In genomic region chr14:100823488-100823887, GRCh38 we compare ENCODE assay signal across 20 cellular contexts. TPM values are rescaled to one million over a fixed set of nuclear protein-coding genes. Genes with fewer than 3 reads are reported as not detected.
"Had no signal": no experiment of that assay in that cellular context is flagged by ENCODE, and none has a peak within 500 bp of the region (broad histone marks: within the 10 kb centered on the region; RNA-seq: fewer than 3 reads in every experiment).

No MANE protein-coding gene starts in this region.

- H3K27me3 ChIP-seq: cardiac muscle cell, vagina had no signal

- ATAC-seq: natural killer cell treated with Interleukin-12 subunit alpha and Interleukin-12 subunit beta and Interleukin-15 and Interleukin-18, amount 100 ng/mL, for 72 hours had no signal

- H3K36me3 ChIP-seq: cardiac muscle cell, stomach, transverse colon, vagina had no signal

- H3K9me3 ChIP-seq: transverse colon, vagina had no signal

- H3K4me1 ChIP-seq: transverse colon had no signal

- H3K4me3 Mint-ChIP-seq: activated B cell treated with CpG ODN at 0.5 μM for 24 hours; activated naive CD4-positive, alpha-beta T cell treated with anti-CD3 and anti-CD28 coated beads for 36 hours; activated naive CD8-positive, alpha-beta T cell treated with anti-CD3 and anti-CD28 coated beads, Interleukin-2, amount 10 ng/mL, durations not matched to agents 7 days and 5 days; natural killer cell treated with Interleukin-12 subunit alpha and Interleukin-12 subunit beta and Interleukin-15 and Interleukin-18, amount 100 ng/mL, for 72 hours; stimulated activated memory B cell treated with anti-CD40 and anti-IgM and Interleukin-4, amounts not matched to agents 10 μg/mL and 1 μg/mL and 100 μg/mL, for 72 hours; T-helper 1 cell treated with Interleukin-12 subunit alpha and Interleukin-12 subunit beta and Interleukin-4 antibody, amounts not matched to agents 30 μg/mL and 1 μg/mL, for 36 hours had no signal

- H3K4me3 ChIP-seq: cardiac muscle cell, stomach, transverse colon, vagina had no signal

- H3K9me3 Mint-ChIP-seq: natural killer cell treated with Interleukin-12 subunit alpha and Interleukin-12 subunit beta and Interleukin-15 and Interleukin-18, amount 100 ng/mL, for 72 hours had no signal

- DNase-seq: activated B cell treated with CpG ODN at 0.5 μM for 24 hours; activated CD4-positive, alpha-beta T cell treated with anti-CD3 and anti-CD28 coated beads for 4 hours; activated CD4-positive, alpha-beta T cell treated with anti-CD3 and anti-CD28 coated beads, Interleukin-2, amount 50 U/mL, for 48 hours; activated CD8-positive, alpha-beta memory T cell treated with anti-CD3 and anti-CD28 coated beads, Interleukin-2, amount 50 U/mL, for 48 hours; activated naive CD4-positive, alpha-beta T cell treated with anti-CD3 and anti-CD28 coated beads for 36 hours; activated naive CD8-positive, alpha-beta T cell treated with anti-CD3 and anti-CD28 coated beads, Interleukin-2, amount 10 ng/mL, durations not matched to agents 7 days and 5 days; activated T-cell treated with anti-CD3 and anti-CD28 coated beads, Interleukin-2, amount 50 U/mL, for 48 hours; effector memory CD4-positive, alpha-beta T cell; foreskin melanocyte; mammary epithelial cell; small intestine; stimulated activated CD4-positive, alpha-beta T cell treated with anti-CD3 and anti-CD28 coated beads, Interleukin-15, amount 100 ng/mL, for 24 hours; stomach; transverse colon had no signal

- H3K27ac Mint-ChIP-seq: activated B cell treated with CpG ODN at 0.5 μM for 24 hours; activated naive CD4-positive, alpha-beta T cell treated with anti-CD3 and anti-CD28 coated beads for 36 hours; activated naive CD8-positive, alpha-beta T cell treated with anti-CD3 and anti-CD28 coated beads, Interleukin-2, amount 10 ng/mL, durations not matched to agents 7 days and 5 days; natural killer cell treated with Interleukin-12 subunit alpha and Interleukin-12 subunit beta and Interleukin-15 and Interleukin-18, amount 100 ng/mL, for 72 hours; stimulated activated memory B cell treated with anti-CD40 and anti-IgM and Interleukin-4, amounts not matched to agents 10 μg/mL and 1 μg/mL and 100 μg/mL, for 72 hours; T-helper 1 cell treated with Interleukin-12 subunit alpha and Interleukin-12 subunit beta and Interleukin-4 antibody, amounts not matched to agents 30 μg/mL and 1 μg/mL, for 36 hours had no signal

- H3K36me3 Mint-ChIP-seq: activated naive CD8-positive, alpha-beta T cell treated with anti-CD3 and anti-CD28 coated beads, Interleukin-2, amount 10 ng/mL, durations not matched to agents 7 days and 5 days; natural killer cell treated with Interleukin-12 subunit alpha and Interleukin-12 subunit beta and Interleukin-15 and Interleukin-18, amount 100 ng/mL, for 72 hours had no signal

- H3K4me1 Mint-ChIP-seq: activated B cell treated with CpG ODN at 0.5 μM for 24 hours; activated naive CD8-positive, alpha-beta T cell treated with anti-CD3 and anti-CD28 coated beads, Interleukin-2, amount 10 ng/mL, durations not matched to agents 7 days and 5 days; stimulated activated memory B cell treated with anti-CD40 and anti-IgM and Interleukin-4, amounts not matched to agents 10 μg/mL and 1 μg/mL and 100 μg/mL, for 72 hours had no signal

- H3K27ac ChIP-seq: cardiac muscle cell, transverse colon, vagina had no signal

RNA-seq across cellular contexts. Expression of gene MEG3, which starts 2.4 kb away (rescaled TPM):
- total RNA-seq: activated B cell treated with CpG ODN at 0.5 μM for 24 hours; activated CD8-positive, alpha-beta memory T cell treated with anti-CD3 and anti-CD28 coated beads for 36 hours; activated naive CD4-positive, alpha-beta T cell treated with anti-CD3 and anti-CD28 coated beads for 36 hours; activated naive CD8-positive, alpha-beta T cell treated with anti-CD3 and anti-CD28 coated beads, Interleukin-2, amount 10 ng/mL, durations not matched to agents 7 days and 5 days; cardiac muscle cell; natural killer cell treated with Interleukin-12 subunit alpha and Interleukin-12 subunit beta and Interleukin-15 and Interleukin-18, amount 100 ng/mL, for 72 hours had no signal
